Comparison of ENCODE assay signal across 18 cellular contexts in the genomic region with DNA sequence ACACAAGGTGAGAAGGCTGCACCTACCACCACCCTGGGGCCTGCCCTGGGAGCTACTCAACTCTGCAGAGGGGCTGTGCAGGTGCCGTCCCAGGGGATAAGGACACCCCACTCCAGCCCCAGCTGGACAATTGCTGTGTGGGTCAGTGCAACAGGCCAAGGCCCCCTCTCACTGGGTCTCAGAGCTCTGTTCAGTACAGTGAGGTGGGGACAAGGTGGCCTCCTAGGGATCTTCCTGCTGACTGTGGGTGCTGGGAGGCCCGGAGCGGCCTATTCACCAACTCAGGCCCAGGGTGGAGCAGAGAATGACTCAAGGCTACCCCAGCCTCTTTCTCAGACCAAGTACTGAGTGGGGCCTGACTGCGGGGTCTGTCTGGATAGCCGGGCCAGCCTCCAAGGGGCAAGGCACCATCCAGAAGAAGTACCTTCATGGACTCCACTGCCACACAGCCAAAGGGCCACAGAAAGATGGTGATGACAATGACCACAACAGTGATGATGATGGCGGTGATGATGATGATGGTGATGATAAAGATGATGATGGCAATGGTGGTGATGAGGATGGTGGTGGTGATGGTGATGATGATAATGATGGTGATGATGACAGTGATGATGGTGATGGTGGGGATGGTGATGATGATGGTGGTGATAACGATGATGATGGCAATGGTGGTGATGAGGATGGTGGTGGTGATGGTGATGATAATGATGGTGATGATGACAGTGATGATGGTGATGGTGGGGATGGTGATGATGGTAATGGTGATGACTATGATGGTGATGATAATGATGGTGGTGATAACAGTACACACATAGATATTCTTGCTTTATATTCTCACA. TPM values are rescaled to one million over a fixed set of nuclear protein-coding genes. Genes with fewer than 3 reads are reported as not detected.
DNase-seq lines count a peak whose midpoint lies in the region; ATAC-seq and TF ChIP-seq lines count a peak whose summit lies in the region.
"Had no signal": no experiment of that assay in that cellular context is flagged by ENCODE, and none has a peak within 500 bp of the region (broad histone marks: within the 10 kb centered on the region; RNA-seq: fewer than 3 reads in every experiment).

No MANE protein-coding gene starts in this region.

- no peak for DNase-seq in right atrium auricular region (ENCODE audit: low spot score)
- DNase-seq in Right ventricle myocardium inferior (ENCODE audit: missing footprints) = no peak
- no peak for DNase-seq in coronary artery (ENCODE audit: low spot score)
- no peak for DNase-seq in osteocyte (ENCODE audit: extremely low spot score, unreplicated experiment)
- DNase-seq in vagina (ENCODE audit: extremely low spot score in 2 of 2) = no peak
- no peak for DNase-seq in DMS79 treated with DMSO at 0.1 percent for 48 hours (lab: John Stamatoyannopoulos, UW)
- DNase-seq: activated CD4-positive, alpha-beta T cell treated with anti-CD3 and anti-CD28 coated beads, Interleukin-2, amount 50 U/mL, for 48 hours; activated naive CD4-positive, alpha-beta T cell treated with anti-CD3 and anti-CD28 coated beads, Interleukin-2, amount 10 ng/mL, durations not matched to agents 7 days and 5 days; CD4-positive, alpha-beta T cell; cortex of kidney; DND-41; foreskin keratinocyte; NCI-H1930; NCI-H446 treated with DMSO at 0.1 percent for 48 hours; NK-92 treated with Interleukin-12 subunit alpha and Interleukin-12 subunit beta, amount 100 ng/mL, for 24 hours had no signal

- intact Hi-C loops in Right ventricle myocardium inferior (cut with DNase I) (loop anchor here (5.0 kb wide), 2 partner anchors 36 to 61 kb away; partner anchors contain the start of genes DNAAF5 and PRKAR1B), vagina (cut with DNase I) (no loop called here)

- peak overlapping the region; percentile 78 to 81 for H3K27ac ChIP-seq in right atrium auricular region
- H3K27ac ChIP-seq in coronary artery = peak overlapping the region; percentile 75 to 97
- peak overlapping the region; percentile 83 for H3K27ac ChIP-seq in vagina
- H3K27ac ChIP-seq: foreskin keratinocyte had no signal

- H3K9me3 ChIP-seq in right atrium auricular region = no peaks in the 10 kb centered on the region
- no peaks in the 10 kb centered on the region for H3K9me3 ChIP-seq in vagina

- H3K9me3 Mint-ChIP-seq in osteocyte (ENCODE audit: unreplicated experiment) = no peaks in the 10 kb centered on the region

- no peaks in the 10 kb centered on the region for H3K27me3 Mint-ChIP-seq in osteocyte (ENCODE audit: unreplicated experiment)
- H3K27me3 Mint-ChIP-seq: activated naive CD4-positive, alpha-beta T cell treated with anti-CD3 and anti-CD28 coated beads, Interleukin-2, amount 10 ng/mL, durations not matched to agents 7 days and 5 days; CD4-positive, alpha-beta T cell had no signal

- H3K4me1 Mint-ChIP-seq in osteocyte (ENCODE audit: unreplicated experiment) = peaks cover 31% of the 10 kb centered on the region

- TF ChIP-seq POLR2A in vagina (IDR thresholded peaks at IDR 0.05) = no peak

- peak overlapping the region; percentile 82 for H3K27ac Mint-ChIP-seq in osteocyte (ENCODE audit: unreplicated experiment)
- H3K27ac Mint-ChIP-seq: activated naive CD4-positive, alpha-beta T cell treated with anti-CD3 and anti-CD28 coated beads, Interleukin-2, amount 10 ng/mL, durations not matched to agents 7 days and 5 days; CD4-positive, alpha-beta T cell had no signal

- H3K36me3 Mint-ChIP-seq in osteocyte (ENCODE audit: unreplicated experiment) = peaks cover 3% of the 10 kb centered on the region

- no peak overlapping the region for H3K4me3 ChIP-seq in right atrium auricular region
- no peak overlapping the region for H3K4me3 ChIP-seq in coronary artery
- no peak overlapping the region for H3K4me3 ChIP-seq in vagina

- H3K36me3 ChIP-seq in right atrium auricular region (no peaks in the 10 kb centered on the region), vagina (no peaks in the 10 kb centered on the region)

- H3K4me1 ChIP-seq in right atrium auricular region = peaks cover 0 to 44% of the 10 kb centered on the region in 2 donors
- H3K4me1 ChIP-seq in vagina = peaks cover 44% of the 10 kb centered on the region
- H3K4me1 ChIP-seq: foreskin keratinocyte had no signal

- ATAC-seq in Right ventricle myocardium inferior (no peak), HG02852 (IDR thresholded peaks at IDR 0.05; ENCODE audit: unreplicated experiment) (no peak), GM18909 (IDR thresholded peaks at IDR 0.05; ENCODE audit: poor library complexity, unreplicated experiment) (no peak)
- ATAC-seq: left colon had no signal

- TF ChIP-seq CTCF in right atrium auricular region (IDR thresholded peaks at IDR 0.05) (no peak), coronary artery (IDR thresholded peaks at IDR 0.05) (no peak), osteocyte (IDR thresholded peaks at IDR 0.05) (no peak), vagina (IDR thresholded peaks at IDR 0.05) (no peak)

- no peak overlapping the region for H3K4me3 Mint-ChIP-seq in osteocyte (ENCODE audit: unreplicated experiment)
- H3K4me3 Mint-ChIP-seq: activated naive CD4-positive, alpha-beta T cell treated with anti-CD3 and anti-CD28 coated beads, Interleukin-2, amount 10 ng/mL, durations not matched to agents 7 days and 5 days; CD4-positive, alpha-beta T cell had no signal

- H3K27me3 ChIP-seq in right atrium auricular region (no peaks in the 10 kb centered on the region), vagina (no peaks in the 10 kb centered on the region)
- H3K27me3 ChIP-seq: foreskin keratinocyte had no signal

RNA-seq across cellular contexts. Expression of gene DNAAF5, which starts 59.8 kb away (rescaled TPM):
- total RNA-seq in right atrium auricular region (10 to 100 TPM; 19.0 to 35.5 TPM), Right ventricle myocardium inferior (17.7 TPM), osteocyte (28.1 and 36.9 TPM in 2 replicates), vagina (29.7 TPM)
